Comparison of ENCODE assay signal across 9 cellular contexts in genomic region chr3:105997800-105998526, GRCh38.
A peak's percentile ranks its signal among the peaks of the same experiment; 100 is the strongest.
DNase-seq lines count a peak whose midpoint lies in the region; ATAC-seq, FAIRE-seq and TF ChIP-seq lines count a peak whose summit lies in the region.
"Had no signal": no experiment of that assay in that cellular context is flagged by ENCODE, and none has a peak within 500 bp of the region (broad histone marks: within the 10 kb centered on the region; RNA-seq: fewer than 3 reads in every experiment).

No MANE protein-coding gene starts in this region.

- no peak overlapping the region for H3K4me3 ChIP-seq in HFF-Myc (replicated peaks; ENCODE audit: low read depth, low read length)
- no peak overlapping the region for H3K4me3 ChIP-seq in small intestine (ENCODE audit: low read depth in 1 of 2, low read length in 2 of 2)

- no peaks in the 10 kb centered on the region for H3K9me3 ChIP-seq in small intestine (ENCODE audit: control insufficient read depth, low read depth)

- ATAC-seq in SK-N-SH treated with all-trans-retinoic acid at 6 μM for 48 hours: peak; percentile 90
- ATAC-seq in HG02763 (IDR thresholded peaks at IDR 0.05; ENCODE audit: unreplicated experiment): no peak
- ATAC-seq in GM19463 (IDR thresholded peaks at IDR 0.05; ENCODE audit: unreplicated experiment): no peak
- ATAC-seq in GM18517 (IDR thresholded peaks at IDR 0.05; ENCODE audit: unreplicated experiment): no peak

- FAIRE-seq in small intestine (lab: Jason Lieb, UNC): no peak
- FAIRE-seq: TTC549 had no signal

- H3K27ac ChIP-seq in small intestine (ENCODE audit: low read depth in 1 of 2, low read length in 1 of 2): no peak overlapping the region

- no peak for TF ChIP-seq CTCF in HFF-Myc (IDR thresholded peaks at IDR 0.05; ENCODE audit: low read depth, low read length, missing control alignments)

- H3K36me3 ChIP-seq in small intestine (ENCODE audit: control insufficient read depth in 2 of 2, insufficient read depth in 2 of 2, low read length in 2 of 2): no peaks in the 10 kb centered on the region

- H3K4me1 ChIP-seq in small intestine (ENCODE audit: control insufficient read depth in 2 of 2, insufficient read depth in 1 of 2, low read depth in 1 of 2, low read length in 1 of 2): no peaks in the 10 kb centered on the region

- peak; percentile 42 for DNase-seq in HFF-Myc (ENCODE audit: extremely low read depth, low read depth)
- DNase-seq in fibroblast of the conjunctiva (ENCODE audit: low read depth): peak; percentile 89
- peak; percentile 21 for DNase-seq in small intestine
- DNase-seq in OCI-M2 (lab: John Stamatoyannopoulos, UW; ENCODE audit: unreplicated experiment): no peak

- H3K27me3 ChIP-seq in small intestine (ENCODE audit: control insufficient read depth in 2 of 2, insufficient read depth in 2 of 2, low read length in 2 of 2): no peaks in the 10 kb centered on the region

- 67 to 81% (median 71%) methylated on average over 3 of the region's 3 CpGs for WGBS in small intestine, 3 donors

TF ChIP-seq in SK-N-SH treated with all-trans-retinoic acid at 6 μM for 48 hours, 23 proteins besides CTCF, POLR2A, EP300 and RAD21:
- no peak for TF ChIP-seq ZNF70 (CRISPR knock-in tag; IDR thresholded peaks at IDR 0.05)
- TF ChIP-seq POU6F1 (CRISPR knock-in tag; IDR thresholded peaks at IDR 0.05; ENCODE audit: borderline replicate concordance, low read depth): no peak
- no peak; the same call in 1 of the 2 replicates for TF ChIP-seq ZNF8 (CRISPR knock-in tag; IDR thresholded peaks at IDR 0.05)
- peak; percentile 59; the same call in 1 of the 2 replicates for TF ChIP-seq ZFP3 (CRISPR knock-in tag; IDR thresholded peaks at IDR 0.05)
- TF ChIP-seq TOX (CRISPR knock-in tag; IDR thresholded peaks at IDR 0.05; ENCODE audit: borderline replicate concordance): no peak
- TF ChIP-seq ISL1 (CRISPR knock-in tag; IDR thresholded peaks at IDR 0.05): peak; percentile 43; the same call in 1 of the 2 replicates
TF ChIP-seq in SK-N-SH treated with all-trans-retinoic acid at 6 μM for 48 hours: peak in this region for 2.
